Comparison of ENCODE assay signal across 8 cellular contexts in the genomic region with DNA sequence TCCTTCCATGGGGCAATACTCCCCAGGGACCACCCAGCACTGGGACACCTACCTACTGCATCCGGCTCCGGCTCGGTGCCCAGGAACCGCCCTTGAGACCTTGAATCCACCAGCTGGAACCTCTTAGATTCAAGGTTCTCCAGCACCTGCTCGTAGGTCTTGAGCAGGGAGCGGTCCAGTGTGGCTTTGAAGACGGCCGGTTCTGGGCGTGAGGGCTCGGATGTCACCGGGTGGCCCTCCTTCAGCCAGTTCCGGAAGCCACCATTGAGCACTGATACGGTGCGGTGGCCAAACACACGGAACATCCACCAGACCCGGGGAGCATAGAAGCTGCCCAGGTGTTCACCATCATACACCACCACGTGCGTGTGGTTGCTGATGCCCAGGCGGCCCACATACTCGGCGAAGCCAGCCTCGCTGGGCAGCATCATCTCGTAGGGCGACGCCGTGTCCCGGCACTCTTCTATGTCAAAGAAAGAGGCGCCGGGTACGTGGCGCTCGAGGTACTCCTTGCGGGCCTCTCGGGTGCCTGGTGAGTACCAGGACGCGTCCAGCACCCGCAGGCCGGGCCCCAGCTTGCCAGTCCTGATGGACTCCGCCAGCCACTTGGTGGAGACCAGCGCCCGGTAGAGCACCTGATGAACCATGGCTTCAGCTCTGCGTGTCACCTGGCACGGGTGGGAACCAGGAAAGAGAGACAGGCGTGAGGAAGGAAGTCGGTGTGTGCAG. TPM values are rescaled to one million over a fixed set of nuclear protein-coding genes. Genes with fewer than 3 reads are reported as not detected.
A peak's percentile ranks its signal among the peaks of the same experiment; 100 is the strongest.
DNase-seq lines count a peak whose midpoint lies in the region; ATAC-seq, FAIRE-seq and TF ChIP-seq lines count a peak whose summit lies in the region.

No MANE protein-coding gene starts in this region.

- peak overlapping the region; percentile 87 for H3K27ac ChIP-seq in K562 (ENCODE audit: extremely low read depth, low read depth, low read length)
- H3K27ac ChIP-seq in layer of hippocampus (ENCODE audit: low read depth, low read length) = peak overlapping the region; percentile 94
- peak overlapping the region; percentile 76 for H3K27ac ChIP-seq in stomach smooth muscle (ENCODE audit: low read length)

- in situ Hi-C loops in K562 (cut with MboI) = no loop called here

- TF ChIP-seq EP300 in K562 (IDR thresholded peaks at IDR 0.05; ENCODE audit: low read length) = no peak

- peaks cover 6% of the 10 kb centered on the region for H4K20me1 ChIP-seq in K562 (replicated peaks; ENCODE audit: control insufficient read depth, insufficient read depth, low read length)

- FAIRE-seq in K562 (lab: Jason Lieb, UNC) = no peak

- peak overlapping the region; percentile 76 for H3K4me2 ChIP-seq in K562 (ENCODE audit: insufficient read depth, low read length)

- H2AFZ ChIP-seq in K562 (ENCODE audit: low read depth, low read length) = no peak overlapping the region

- H3K4me3 ChIP-seq in K562 (peak overlapping the region; percentile 90), stomach smooth muscle (ENCODE audit: low read length in 2 of 2) (peak overlapping the region; percentile 75 to 85)

- POLR2A ChIA-PET in K562 (lab: Yijun Ruan, JAX) = interaction anchor here (0.6 to 1.3 kb wide), 6 partner anchors 9 to 75 kb away, joined by 3 to 6 read pairs (median 3); no protein-coding TSS in a partner anchor
- POLR2A ChIA-PET in GM10248 (lab: Yijun Ruan, JAX) = no interaction called here

- peaks cover 2% of the 10 kb centered on the region for H3K9me1 ChIP-seq in K562 (ENCODE audit: control insufficient read depth, insufficient read depth, low read length)

- peak overlapping the region; percentile 83 to 95 for H3K9ac ChIP-seq in K562 (ENCODE audit: insufficient read depth in 1 of 2, low read depth in 2 of 2, low read length in 2 of 2)
- H3K9ac ChIP-seq in stomach smooth muscle (ENCODE audit: low read length in 2 of 2) = peak overlapping the region; percentile 72 to 81

- peak overlapping the region in 1 of 3 donors; percentile 21 for H3K27ac Mint-ChIP-seq in IgD-negative memory B cell

- H3K9me3 ChIP-seq in K562 (replicated peaks; ENCODE audit: control insufficient read depth, insufficient read depth, low read depth, low read length) (no peaks in the 10 kb centered on the region), stomach smooth muscle (ENCODE audit: control insufficient read depth in 2 of 2, low read length in 2 of 2) (no peaks in the 10 kb centered on the region)

- BruUV-seq in K562 (replicated peaks; lab: Mats Ljungman, UMichigan) = no TSS peak

- TF ChIP-seq CTCF in K562 (IDR thresholded peaks at IDR 0.05 in 2 of 3, conservative IDR thresholded peaks at IDR 0.05 in 1 of 3; ENCODE audit: insufficient read depth in 2 of 3, low read depth in 1 of 3, low read length in 3 of 3) (no peak), GM10248 (IDR thresholded peaks at IDR 0.05; ENCODE audit: control extremely low read depth, extremely low read depth, low read depth, missing control alignments) (no peak)

- no peaks in the 10 kb centered on the region for H3K27me3 Mint-ChIP-seq in IgD-negative memory B cell

- no peak for TF ChIP-seq RAD21 in K562 (CRISPR knock-in tag; conservative IDR thresholded peaks at IDR 0.05 in 1 of 2, IDR thresholded peaks at IDR 0.05 in 1 of 2)

- peaks cover 1% of the 10 kb centered on the region for H3K36me3 Mint-ChIP-seq in IgD-negative memory B cell

- H3K9me3 Mint-ChIP-seq in IgD-negative memory B cell = no peaks in the 10 kb centered on the region

- CTCF ChIA-PET in K562 (lab: Yijun Ruan, JAX; ENCODE audit: low intra/inter-chr PET ratio) = no interaction called here
- CTCF ChIA-PET in GM10248 (lab: Yijun Ruan, JAX) = interaction anchor here (1.2 to 5.6 kb wide), 6 partner anchors 9 to 236 kb away, joined by 3 to 29 read pairs (median 8); partner anchors contain the start of gene KCTD17

- H3K27me3 ChIP-seq in K562 (ENCODE audit: control insufficient read depth in 2 of 2, insufficient read depth in 2 of 2, low read length in 2 of 2) = no peaks in the 10 kb centered on the region
- no peaks in the 10 kb centered on the region for H3K27me3 ChIP-seq in layer of hippocampus (ENCODE audit: control insufficient read depth, insufficient read depth, low read length)
- no peaks in the 10 kb centered on the region for H3K27me3 ChIP-seq in stomach smooth muscle (ENCODE audit: control insufficient read depth in 1 of 2, insufficient read depth in 2 of 2, low read length in 2 of 2)

- WGBS in K562 (ENCODE audit: insufficient coverage, low coverage, missing lambda C conversion rate) = 83% methylated on average over 25 of the region's 45 CpGs

- H3K36me3 ChIP-seq in K562 (ENCODE audit: control insufficient read depth, insufficient read depth, low read length) (peaks cover 28% of the 10 kb centered on the region; the same call in 2 of the 3 replicates), stomach smooth muscle (ENCODE audit: control insufficient read depth in 2 of 2, insufficient read depth in 2 of 2, low read length in 2 of 2) (peaks cover 0 to 3% of the 10 kb centered on the region in 2 donors)

- peaks cover 52% of the 10 kb centered on the region for H3K79me2 ChIP-seq in K562 (ENCODE audit: control insufficient read depth, insufficient read depth, low read length)

- no peak for TF ChIP-seq POLR2A in K562 (conservative IDR thresholded peaks at IDR 0.05)

- no peak for DNase-seq in K562 (ENCODE audit: extremely low read depth in 1 of 4, low spot score in 3 of 4)
- no peak for DNase-seq in GM10248 (ENCODE audit: extremely low spot score)

- H3K4me1 Mint-ChIP-seq in IgD-negative memory B cell = peaks cover 5 to 10% (median 8%) of the 10 kb centered on the region in 3 donors

- H3K4me3 Mint-ChIP-seq in IgD-negative memory B cell = peak overlapping the region; percentile 73 to 82 (median 79)

- H3K4me1 ChIP-seq in K562 (replicated peaks in 1 of 2; ENCODE audit: control insufficient read depth in 2 of 2, insufficient read depth in 2 of 2, low read length in 2 of 2) (peaks cover 29 to 47% of the 10 kb centered on the region in 2 experiments; a peak in 4 of 5 replicates), stomach smooth muscle (ENCODE audit: control insufficient read depth, insufficient read depth, low read length) (peaks cover 42% of the 10 kb centered on the region)

- intact Hi-C loops in K562 (cut with micrococcal nuclease) = no loop called here

- no peak for ATAC-seq in K562
- no peak for ATAC-seq in HG02938 (IDR thresholded peaks at IDR 0.05; ENCODE audit: unreplicated experiment)
- no peak for ATAC-seq in HG02852 (IDR thresholded peaks at IDR 0.05; ENCODE audit: unreplicated experiment)
- ATAC-seq in GM19463 (IDR thresholded peaks at IDR 0.05; ENCODE audit: unreplicated experiment) = no peak

RNA-seq across cellular contexts. Expression of gene TST, which starts 1.0 kb away (rescaled TPM):
- polyA plus RNA-seq in IgD-negative memory B cell = 3.8 TPM
- total RNA-seq in K562 (2011; cell fraction: chromatin; rRNA removed; ENCODE audit: low replicate concordance) = 2.6 and 16.9 TPM in 2 replicates
- total RNA-seq in K562 (2011; cell fraction: nucleolus; rRNA removed) = 23.8 and 27.2 TPM in 2 replicates
- total RNA-seq in K562 (2011; cell fraction: nucleoplasm; rRNA removed) = 7.9 and 8.0 TPM in 2 replicates
- total RNA-seq in K562 (2014; rRNA removed) = 26.7 and 26.9 TPM in 2 replicates
- 4.1 and 5.7 TPM in 2 replicates for total RNA-seq in K562 (2014; rRNA removed; fragmentation: Illumina TruSeq; extraction: Trizol)
- 12.4 and 13.1 TPM in 2 replicates for total RNA-seq in K562 (2015; rRNA removed; fragmentation: Illumina TruSeq; extraction: Trizol)
- 23.1 and 23.8 TPM in 2 replicates for total RNA-seq in K562 (2021)
- 14.0 and 18.6 TPM in 2 replicates for polyA plus RNA-seq in K562 (2011; rRNA removed)
- 23.0 and 51.6 TPM in 2 replicates for polyA plus RNA-seq in K562 (2011; cell fraction: cytosol; rRNA removed)
- polyA plus RNA-seq in K562 (2011; cell fraction: nucleus; rRNA removed) = 10.6 and 13.0 TPM in 2 replicates
- polyA plus RNA-seq in K562 (2012) = 13.1 and 24.0 TPM in 2 replicates
- polyA plus RNA-seq in K562 (2014; fragmentation: Illumina TruSeq; extraction: Trizol) = 7.7 and 14.4 TPM in 2 replicates
- polyA plus RNA-seq in K562 (2014; fragmentation: Nextera tagmentation; extraction: Ambion mirVana) = 1 to 10 TPM; 1.4 to 4.3 TPM
- 19.7 and 26.1 TPM in 2 replicates for polyA plus RNA-seq in K562 (2014; rRNA removed)
- 4.4 and 5.5 TPM in 2 replicates for polyA minus RNA-seq in K562 (2011; rRNA and poly(A)+ RNA removed)
- polyA minus RNA-seq in K562 (2011; cell fraction: cytosol; rRNA and poly(A)+ RNA removed) = 10.1 and 12.3 TPM in 2 replicates
- polyA minus RNA-seq in K562 (2011; cell fraction: nucleus; rRNA and poly(A)+ RNA removed) = 13.2 and 18.7 TPM in 2 replicates

RNA-seq across cellular contexts. Expression of gene MPST, which starts 1.3 kb away (rescaled TPM):
- polyA plus RNA-seq in IgD-negative memory B cell (16.2 TPM), K562 (2011; rRNA removed) (24.8 and 34.6 TPM in 2 replicates), K562 (2014; fragmentation: Illumina TruSeq; extraction: Trizol) (11.2 and 24.8 TPM in 2 replicates), K562 (2014; fragmentation: Nextera tagmentation; extraction: Ambion mirVana) (1 to 10 TPM in 1 of 2 experiments, under 1 TPM in 1; 0.65 to 1.3 TPM), K562 (2014; rRNA removed) (78.5 and 88.1 TPM in 2 replicates)
- total RNA-seq in K562 (2011; cell fraction: chromatin; rRNA removed; ENCODE audit: low replicate concordance) = 23.7 and 51.5 TPM in 2 replicates
- 38.4 and 40.9 TPM in 2 replicates for total RNA-seq in K562 (2011; cell fraction: nucleolus; rRNA removed)
- 34.5 and 45.6 TPM in 2 replicates for total RNA-seq in K562 (2011; cell fraction: nucleoplasm; rRNA removed)
- total RNA-seq in K562 (2014; rRNA removed) (104 and 117 TPM in 2 replicates), K562 (2014; rRNA removed; fragmentation: Illumina TruSeq; extraction: Trizol) (6.7 and 8.1 TPM in 2 replicates), K562 (2015; rRNA removed; fragmentation: Illumina TruSeq; extraction: Trizol) (24.3 and 25.3 TPM in 2 replicates), K562 (2021) (66.8 and 68.2 TPM in 2 replicates)
- 49.5 and 189 TPM in 2 replicates for polyA plus RNA-seq in K562 (2011; cell fraction: cytosol; rRNA removed)
- polyA plus RNA-seq in K562 (2011; cell fraction: nucleus; rRNA removed) = 50.2 and 71.7 TPM in 2 replicates
- polyA plus RNA-seq in K562 (2012) = 35.2 and 62.2 TPM in 2 replicates
- 8.4 and 10.2 TPM in 2 replicates for polyA minus RNA-seq in K562 (2011; rRNA and poly(A)+ RNA removed)
- 22.6 and 34.3 TPM in 2 replicates for polyA minus RNA-seq in K562 (2011; cell fraction: cytosol; rRNA and poly(A)+ RNA removed)
- polyA minus RNA-seq in K562 (2011; cell fraction: nucleus; rRNA and poly(A)+ RNA removed) = 12.7 and 15.7 TPM in 2 replicates

RNA-seq across cellular contexts. Expression of gene KCTD17, which starts 33.3 kb away (rescaled TPM):
- polyA plus RNA-seq in IgD-negative memory B cell (13.3 TPM), K562 (2011; rRNA removed) (0.64 and 1.1 TPM in 2 replicates), K562 (2014; fragmentation: Illumina TruSeq; extraction: Trizol) (0.21 and 0.51 TPM in 2 replicates), K562 (2014; fragmentation: Nextera tagmentation; extraction: Ambion mirVana) (not detected), K562 (2014; rRNA removed) (0.70 and 0.90 TPM in 2 replicates)
- total RNA-seq in K562 (2011; cell fraction: chromatin; rRNA removed; ENCODE audit: low replicate concordance) = 1.3 and 3.4 TPM in 2 replicates
- total RNA-seq in K562 (2011; cell fraction: nucleolus; rRNA removed) = 0.66 and 2.0 TPM in 2 replicates
- total RNA-seq in K562 (2011; cell fraction: nucleoplasm; rRNA removed) = 1.2 and 2.7 TPM in 2 replicates
- total RNA-seq in K562 (2014; rRNA removed) (0.41 TPM in 2 replicates), K562 (2014; rRNA removed; fragmentation: Illumina TruSeq; extraction: Trizol) (0.44 TPM in 1 of 2 replicates, not detected in the other), K562 (2015; rRNA removed; fragmentation: Illumina TruSeq; extraction: Trizol) (0.22 TPM in 1 of 2 replicates, not detected in the other), K562 (2021) (0.49 and 0.67 TPM in 2 replicates)
- 0.82 and 1.1 TPM in 2 replicates for polyA plus RNA-seq in K562 (2011; cell fraction: cytosol; rRNA removed)
- 2.6 and 3.6 TPM in 2 replicates for polyA plus RNA-seq in K562 (2011; cell fraction: nucleus; rRNA removed)
- 0.34 and 0.82 TPM in 2 replicates for polyA plus RNA-seq in K562 (2012)
- polyA minus RNA-seq in K562 (2011; rRNA and poly(A)+ RNA removed) = 0.39 and 0.70 TPM in 2 replicates
- not detected in 2 replicates for polyA minus RNA-seq in K562 (2011; cell fraction: cytosol; rRNA and poly(A)+ RNA removed)
- 0.40 and 1.2 TPM in 2 replicates for polyA minus RNA-seq in K562 (2011; cell fraction: nucleus; rRNA and poly(A)+ RNA removed)
